ENCODE assay signal across 8 cellular contexts in the genomic region with DNA sequence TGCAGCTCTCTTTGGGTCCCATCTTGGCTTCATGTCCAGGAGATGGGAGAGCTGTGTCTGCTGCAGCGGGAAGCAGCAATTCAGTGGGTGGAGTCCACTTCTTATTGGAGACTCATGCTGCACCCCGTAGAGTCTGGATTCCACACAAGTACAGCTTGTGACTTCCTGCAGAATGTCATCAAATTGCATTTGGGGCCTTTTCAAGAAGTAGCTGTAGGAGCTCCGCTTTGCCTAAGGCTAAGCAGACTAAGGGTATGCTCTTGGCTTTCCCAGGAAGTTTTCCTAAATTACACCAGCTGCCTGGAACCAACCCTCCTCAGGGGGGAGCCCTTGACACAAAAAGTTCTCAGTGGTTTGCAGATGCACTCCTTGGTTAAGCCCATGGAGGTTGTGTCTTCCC. TPM values are rescaled to one million over a fixed set of nuclear protein-coding genes. Genes with fewer than 3 reads are reported as not detected.
DNase-seq lines count a peak whose midpoint lies in the region; ATAC-seq, FAIRE-seq and TF ChIP-seq lines count a peak whose summit lies in the region.

No MANE protein-coding gene starts in this region.

- no peak overlapping the region for H3K27ac ChIP-seq in AG04450 (ENCODE audit: low read depth, low read length)

- POLR2A ChIA-PET in AG04450 (lab: Yijun Ruan, JAX) = no interaction called here

- peaks cover 5% of the 10 kb centered on the region for H3K27me3 ChIP-seq in AG04450 (ENCODE audit: control insufficient read depth, insufficient read depth, low read length)

- ATAC-seq in SK-N-SH treated with all-trans-retinoic acid at 6 μM for 48 hours = peak; percentile 82
- ATAC-seq in HG03135 (IDR thresholded peaks at IDR 0.05; ENCODE audit: unreplicated experiment) = no peak

- DNase-seq in AG04450 (ENCODE audit: low read depth, low spot score) (no peak), H54 (ENCODE audit: insufficient read length, low spot score) (no peak), hepatic stellate cell (ENCODE audit: low spot score) (peak; percentile 46), inferior parietal cortex (ENCODE audit: extremely low spot score) (no peak), NCI-H510A (lab: John Stamatoyannopoulos, UW) (no peak), GM19239 (ENCODE audit: insufficient read length, low spot score) (no peak)

- peak; percentile 52 for TF ChIP-seq CTCF in AG04450 (IDR thresholded peaks at IDR 0.05; ENCODE audit: low read depth, low read length)

- peak; percentile 75 for FAIRE-seq in H54 (lab: Jason Lieb, UNC)
- no peak for FAIRE-seq in GM19239 (lab: Jason Lieb, UNC)

- CTCF ChIA-PET in AG04450 (lab: Charles Lee) = interaction anchor here (0.6 to 6.3 kb wide), 8 partner anchors 8 to 1319 kb away, joined by 3 to 54 read pairs (median 4); no protein-coding TSS in a partner anchor

- TF ChIP-seq POLR2A in H54 (IDR thresholded peaks at IDR 0.05; ENCODE audit: low read depth, low read length) = no peak

- no peak overlapping the region for H3K4me3 ChIP-seq in AG04450 (ENCODE audit: low read depth, low read length)

- no peaks in the 10 kb centered on the region for H3K9me3 ChIP-seq in AG04450 (ENCODE audit: control insufficient read depth, insufficient read depth, low read length)

TF ChIP-seq in SK-N-SH treated with all-trans-retinoic acid at 6 μM for 48 hours, 23 proteins besides CTCF, POLR2A, EP300 and RAD21:
- TF ChIP-seq, protein P1, sequence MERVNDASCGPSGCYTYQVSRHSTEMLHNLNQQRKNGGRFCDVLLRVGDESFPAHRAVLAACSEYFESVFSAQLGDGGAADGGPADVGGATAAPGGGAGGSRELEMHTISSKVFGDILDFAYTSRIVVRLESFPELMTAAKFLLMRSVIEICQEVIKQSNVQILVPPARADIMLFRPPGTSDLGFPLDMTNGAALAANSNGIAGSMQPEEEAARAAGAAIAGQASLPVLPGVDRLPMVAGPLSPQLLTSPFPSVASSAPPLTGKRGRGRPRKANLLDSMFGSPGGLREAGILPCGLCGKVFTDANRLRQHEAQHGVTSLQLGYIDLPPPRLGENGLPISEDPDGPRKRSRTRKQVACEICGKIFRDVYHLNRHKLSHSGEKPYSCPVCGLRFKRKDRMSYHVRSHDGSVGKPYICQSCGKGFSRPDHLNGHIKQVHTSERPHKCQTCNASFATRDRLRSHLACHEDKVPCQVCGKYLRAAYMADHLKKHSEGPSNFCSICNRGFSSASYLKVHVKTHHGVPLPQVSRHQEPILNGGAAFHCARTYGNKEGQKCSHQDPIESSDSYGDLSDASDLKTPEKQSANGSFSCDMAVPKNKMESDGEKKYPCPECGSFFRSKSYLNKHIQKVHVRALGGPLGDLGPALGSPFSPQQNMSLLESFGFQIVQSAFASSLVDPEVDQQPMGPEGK (CRISPR knock-in tag; IDR thresholded peaks at IDR 0.05; ENCODE audit: borderline replicate concordance) = no peak
- TF ChIP-seq SNAI2 (CRISPR knock-in tag; IDR thresholded peaks at IDR 0.05) (no peak), TOX (CRISPR knock-in tag; IDR thresholded peaks at IDR 0.05; ENCODE audit: borderline replicate concordance) (no peak), RARB (CRISPR knock-in tag; IDR thresholded peaks at IDR 0.05) (no peak), ZNF70 (CRISPR knock-in tag; IDR thresholded peaks at IDR 0.05) (no peak), ZFP30 (CRISPR knock-in tag; IDR thresholded peaks at IDR 0.05) (no peak), CSDC2 (CRISPR knock-in tag; IDR thresholded peaks at IDR 0.05) (no peak), TCF4 (CRISPR knock-in tag; IDR thresholded peaks at IDR 0.05; ENCODE audit: borderline replicate concordance) (no peak), OSR1 (CRISPR knock-in tag; IDR thresholded peaks at IDR 0.05) (no peak), ZFP3 (CRISPR knock-in tag; IDR thresholded peaks at IDR 0.05) (no peak)
- TF ChIP-seq, protein P2, sequence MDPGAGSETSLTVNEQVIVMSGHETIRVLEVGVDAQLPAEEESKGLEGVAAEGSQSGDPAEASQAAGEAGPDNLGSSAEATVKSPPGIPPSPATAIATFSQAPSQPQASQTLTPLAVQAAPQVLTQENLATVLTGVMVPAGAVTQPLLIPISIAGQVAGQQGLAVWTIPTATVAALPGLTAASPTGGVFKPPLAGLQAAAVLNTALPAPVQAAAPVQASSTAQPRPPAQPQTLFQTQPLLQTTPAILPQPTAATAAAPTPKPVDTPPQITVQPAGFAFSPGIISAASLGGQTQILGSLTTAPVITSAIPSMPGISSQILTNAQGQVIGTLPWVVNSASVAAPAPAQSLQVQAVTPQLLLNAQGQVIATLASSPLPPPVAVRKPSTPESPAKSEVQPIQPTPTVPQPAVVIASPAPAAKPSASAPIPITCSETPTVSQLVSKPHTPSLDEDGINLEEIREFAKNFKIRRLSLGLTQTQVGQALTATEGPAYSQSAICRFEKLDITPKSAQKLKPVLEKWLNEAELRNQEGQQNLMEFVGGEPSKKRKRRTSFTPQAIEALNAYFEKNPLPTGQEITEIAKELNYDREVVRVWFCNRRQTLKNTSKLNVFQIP (CRISPR knock-in tag; IDR thresholded peaks at IDR 0.05; ENCODE audit: borderline replicate concordance, low read depth) = no peak
- TF ChIP-seq, protein P3, sequence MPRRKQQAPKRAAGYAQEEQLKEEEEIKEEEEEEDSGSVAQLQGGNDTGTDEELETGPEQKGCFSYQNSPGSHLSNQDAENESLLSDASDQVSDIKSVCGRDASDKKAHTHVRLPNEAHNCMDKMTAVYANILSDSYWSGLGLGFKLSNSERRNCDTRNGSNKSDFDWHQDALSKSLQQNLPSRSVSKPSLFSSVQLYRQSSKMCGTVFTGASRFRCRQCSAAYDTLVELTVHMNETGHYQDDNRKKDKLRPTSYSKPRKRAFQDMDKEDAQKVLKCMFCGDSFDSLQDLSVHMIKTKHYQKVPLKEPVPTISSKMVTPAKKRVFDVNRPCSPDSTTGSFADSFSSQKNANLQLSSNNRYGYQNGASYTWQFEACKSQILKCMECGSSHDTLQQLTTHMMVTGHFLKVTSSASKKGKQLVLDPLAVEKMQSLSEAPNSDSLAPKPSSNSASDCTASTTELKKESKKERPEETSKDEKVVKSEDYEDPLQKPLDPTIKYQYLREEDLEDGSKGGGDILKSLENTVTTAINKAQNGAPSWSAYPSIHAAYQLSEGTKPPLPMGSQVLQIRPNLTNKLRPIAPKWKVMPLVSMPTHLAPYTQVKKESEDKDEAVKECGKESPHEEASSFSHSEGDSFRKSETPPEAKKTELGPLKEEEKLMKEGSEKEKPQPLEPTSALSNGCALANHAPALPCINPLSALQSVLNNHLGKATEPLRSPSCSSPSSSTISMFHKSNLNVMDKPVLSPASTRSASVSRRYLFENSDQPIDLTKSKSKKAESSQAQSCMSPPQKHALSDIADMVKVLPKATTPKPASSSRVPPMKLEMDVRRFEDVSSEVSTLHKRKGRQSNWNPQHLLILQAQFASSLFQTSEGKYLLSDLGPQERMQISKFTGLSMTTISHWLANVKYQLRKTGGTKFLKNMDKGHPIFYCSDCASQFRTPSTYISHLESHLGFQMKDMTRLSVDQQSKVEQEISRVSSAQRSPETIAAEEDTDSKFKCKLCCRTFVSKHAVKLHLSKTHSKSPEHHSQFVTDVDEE (CRISPR knock-in tag; IDR thresholded peaks at IDR 0.05) = no peak

RNA-seq across cellular contexts. Expression of a gene that starts 5.7 kb away (rescaled TPM):
- polyA plus RNA-seq in AG04450 (2011; rRNA removed) = 11.9 and 13.0 TPM in 2 replicates
- 13.4 and 15.8 TPM in 2 replicates for polyA minus RNA-seq in AG04450 (2011; rRNA and poly(A)+ RNA removed)

RNA-seq across cellular contexts. Expression of a gene that starts 18.3 kb away (rescaled TPM):
- 38.0 and 41.5 TPM in 2 replicates for polyA plus RNA-seq in AG04450 (2011; rRNA removed)
- polyA minus RNA-seq in AG04450 (2011; rRNA and poly(A)+ RNA removed) = 24.0 and 28.0 TPM in 2 replicates

RNA-seq across cellular contexts. Expression of a gene that starts 45.8 kb away (rescaled TPM):
- polyA plus RNA-seq in AG04450 (2011; rRNA removed) = 83.8 and 85.6 TPM in 2 replicates
- polyA minus RNA-seq in AG04450 (2011; rRNA and poly(A)+ RNA removed) = 25.8 and 42.9 TPM in 2 replicates

RNA-seq across cellular contexts. Expression of a gene that starts 49.3 kb away (rescaled TPM):
- polyA plus RNA-seq in AG04450 (2011; rRNA removed) = not detected in 2 replicates
- polyA minus RNA-seq in AG04450 (2011; rRNA and poly(A)+ RNA removed) = not detected in 2 replicates
